Comparison of ENCODE assay signal across 1 cellular context in the genomic region with DNA sequence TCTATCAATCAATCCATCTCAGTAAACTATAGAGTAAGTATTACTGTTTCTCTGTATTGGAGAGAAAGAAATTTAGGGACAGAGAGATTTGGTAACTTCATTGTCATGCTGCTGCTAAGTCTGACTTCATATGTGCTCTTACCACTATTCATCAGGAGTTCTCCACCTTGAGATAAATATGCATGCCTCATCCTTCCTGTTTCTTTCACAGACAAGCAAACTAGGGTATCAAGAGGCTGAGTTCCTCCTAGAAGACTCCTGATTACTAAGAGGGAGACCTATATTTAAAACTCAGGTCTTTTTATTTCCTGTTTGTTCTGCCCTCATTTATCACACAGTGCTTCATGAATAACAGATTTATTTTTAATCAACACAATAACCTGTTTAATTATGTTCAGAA.
TF ChIP-seq lines count a peak whose summit lies in the region.

No MANE protein-coding gene starts in this region.

TF ChIP-seq in GM23338, 12 proteins besides CTCF, POLR2A, EP300 and RAD21 (continued from another document):
- no peak for TF ChIP-seq ZNF462 (CRISPR knock-in tag; IDR thresholded peaks at IDR 0.05)
- TF ChIP-seq, protein P1, sequence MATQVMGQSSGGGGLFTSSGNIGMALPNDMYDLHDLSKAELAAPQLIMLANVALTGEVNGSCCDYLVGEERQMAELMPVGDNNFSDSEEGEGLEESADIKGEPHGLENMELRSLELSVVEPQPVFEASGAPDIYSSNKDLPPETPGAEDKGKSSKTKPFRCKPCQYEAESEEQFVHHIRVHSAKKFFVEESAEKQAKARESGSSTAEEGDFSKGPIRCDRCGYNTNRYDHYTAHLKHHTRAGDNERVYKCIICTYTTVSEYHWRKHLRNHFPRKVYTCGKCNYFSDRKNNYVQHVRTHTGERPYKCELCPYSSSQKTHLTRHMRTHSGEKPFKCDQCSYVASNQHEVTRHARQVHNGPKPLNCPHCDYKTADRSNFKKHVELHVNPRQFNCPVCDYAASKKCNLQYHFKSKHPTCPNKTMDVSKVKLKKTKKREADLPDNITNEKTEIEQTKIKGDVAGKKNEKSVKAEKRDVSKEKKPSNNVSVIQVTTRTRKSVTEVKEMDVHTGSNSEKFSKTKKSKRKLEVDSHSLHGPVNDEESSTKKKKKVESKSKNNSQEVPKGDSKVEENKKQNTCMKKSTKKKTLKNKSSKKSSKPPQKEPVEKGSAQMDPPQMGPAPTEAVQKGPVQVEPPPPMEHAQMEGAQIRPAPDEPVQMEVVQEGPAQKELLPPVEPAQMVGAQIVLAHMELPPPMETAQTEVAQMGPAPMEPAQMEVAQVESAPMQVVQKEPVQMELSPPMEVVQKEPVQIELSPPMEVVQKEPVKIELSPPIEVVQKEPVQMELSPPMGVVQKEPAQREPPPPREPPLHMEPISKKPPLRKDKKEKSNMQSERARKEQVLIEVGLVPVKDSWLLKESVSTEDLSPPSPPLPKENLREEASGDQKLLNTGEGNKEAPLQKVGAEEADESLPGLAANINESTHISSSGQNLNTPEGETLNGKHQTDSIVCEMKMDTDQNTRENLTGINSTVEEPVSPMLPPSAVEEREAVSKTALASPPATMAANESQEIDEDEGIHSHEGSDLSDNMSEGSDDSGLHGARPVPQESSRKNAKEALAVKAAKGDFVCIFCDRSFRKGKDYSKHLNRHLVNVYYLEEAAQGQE (IDR thresholded peaks at IDR 0.05; ENCODE audit: unreplicated experiment), result no peak
- no peak for TF ChIP-seq POLR2AphosphoS5 (IDR thresholded peaks at IDR 0.05; ENCODE audit: low read depth)
- no peak for TF ChIP-seq NANOG (IDR thresholded peaks at IDR 0.05; ENCODE audit: borderline replicate concordance)
- no peak for TF ChIP-seq ZNF331 (CRISPR knock-in tag; IDR thresholded peaks at IDR 0.05; ENCODE audit: low read depth)
- TF ChIP-seq CREB1 (CRISPR knock-in tag; IDR thresholded peaks at IDR 0.05; ENCODE audit: low read depth), result no peak
- TF ChIP-seq ZNF114 (CRISPR knock-in tag; IDR thresholded peaks at IDR 0.05), result no peak
- TF ChIP-seq, protein P2, sequence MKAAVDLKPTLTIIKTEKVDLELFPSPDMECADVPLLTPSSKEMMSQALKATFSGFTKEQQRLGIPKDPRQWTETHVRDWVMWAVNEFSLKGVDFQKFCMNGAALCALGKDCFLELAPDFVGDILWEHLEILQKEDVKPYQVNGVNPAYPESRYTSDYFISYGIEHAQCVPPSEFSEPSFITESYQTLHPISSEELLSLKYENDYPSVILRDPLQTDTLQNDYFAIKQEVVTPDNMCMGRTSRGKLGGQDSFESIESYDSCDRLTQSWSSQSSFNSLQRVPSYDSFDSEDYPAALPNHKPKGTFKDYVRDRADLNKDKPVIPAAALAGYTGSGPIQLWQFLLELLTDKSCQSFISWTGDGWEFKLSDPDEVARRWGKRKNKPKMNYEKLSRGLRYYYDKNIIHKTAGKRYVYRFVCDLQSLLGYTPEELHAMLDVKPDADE (IDR thresholded peaks at IDR 0.05), result no peak
- TF ChIP-seq EZH2phosphoT487 (IDR thresholded peaks at IDR 0.05; ENCODE audit: unreplicated experiment), result no peak
- no peak for TF ChIP-seq EZH2 (IDR thresholded peaks at IDR 0.05; ENCODE audit: low read depth, unreplicated experiment)
